11 cellular contexts compared by ENCODE assay signal in the genomic region with DNA sequence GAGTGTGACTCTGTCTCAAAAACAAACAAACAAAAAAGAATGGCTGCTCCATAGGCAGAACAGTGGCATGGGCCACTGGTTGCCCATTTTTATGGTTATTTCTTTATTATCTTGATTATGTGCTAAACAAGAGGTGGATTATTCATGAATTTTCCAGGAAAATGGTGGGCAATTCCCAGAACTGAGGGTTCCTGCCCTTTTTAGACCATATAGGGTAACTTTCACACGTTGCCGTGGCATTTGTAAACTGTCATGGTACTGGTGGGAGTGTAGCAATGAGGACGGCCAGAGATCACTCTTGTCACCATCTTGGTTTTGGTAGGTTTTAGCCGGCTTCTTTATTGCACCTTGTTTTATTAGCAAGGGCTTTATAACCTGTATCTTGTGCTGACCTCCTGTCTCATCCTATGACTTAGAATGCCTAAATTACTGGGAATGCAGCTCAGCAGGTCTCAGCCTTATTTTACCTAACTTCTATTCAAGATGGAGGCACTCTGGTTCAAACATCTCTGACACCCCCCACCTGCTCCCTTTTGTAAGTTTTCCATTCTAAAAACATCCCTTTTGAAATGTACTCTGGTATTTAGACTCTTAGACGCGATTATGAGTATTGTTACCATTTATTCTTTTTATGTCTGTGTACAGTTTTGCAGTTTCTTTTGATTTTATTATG.
"Had no signal": no experiment of that assay in that cellular context is flagged by ENCODE, and none has a peak within 500 bp of the region (broad histone marks: within the 10 kb centered on the region; RNA-seq: fewer than 3 reads in every experiment).

No MANE protein-coding gene starts in this region.

- H3K9ac ChIP-seq: GM23248 had no signal

- H3K27ac ChIP-seq: GM23248 had no signal

- DNase-seq: GM23248, GOT3, H7, H9, HCEC 1CT, HFFc6 had no signal

- H3K9me3 ChIP-seq: HAP-1 had no signal

- H3K4me3 ChIP-seq: GM23248, GM23338, HAP-1 had no signal

- H3K4me2 ChIP-seq: GM23338 had no signal

- ATAC-seq: GM23338, HCT116 had no signal

- FAIRE-seq: H1, H54 had no signal

- H2AFZ ChIP-seq: GM23248, GM23338 had no signal
